Comparison of ENCODE assay signal across 1 cellular context in the genomic region with DNA sequence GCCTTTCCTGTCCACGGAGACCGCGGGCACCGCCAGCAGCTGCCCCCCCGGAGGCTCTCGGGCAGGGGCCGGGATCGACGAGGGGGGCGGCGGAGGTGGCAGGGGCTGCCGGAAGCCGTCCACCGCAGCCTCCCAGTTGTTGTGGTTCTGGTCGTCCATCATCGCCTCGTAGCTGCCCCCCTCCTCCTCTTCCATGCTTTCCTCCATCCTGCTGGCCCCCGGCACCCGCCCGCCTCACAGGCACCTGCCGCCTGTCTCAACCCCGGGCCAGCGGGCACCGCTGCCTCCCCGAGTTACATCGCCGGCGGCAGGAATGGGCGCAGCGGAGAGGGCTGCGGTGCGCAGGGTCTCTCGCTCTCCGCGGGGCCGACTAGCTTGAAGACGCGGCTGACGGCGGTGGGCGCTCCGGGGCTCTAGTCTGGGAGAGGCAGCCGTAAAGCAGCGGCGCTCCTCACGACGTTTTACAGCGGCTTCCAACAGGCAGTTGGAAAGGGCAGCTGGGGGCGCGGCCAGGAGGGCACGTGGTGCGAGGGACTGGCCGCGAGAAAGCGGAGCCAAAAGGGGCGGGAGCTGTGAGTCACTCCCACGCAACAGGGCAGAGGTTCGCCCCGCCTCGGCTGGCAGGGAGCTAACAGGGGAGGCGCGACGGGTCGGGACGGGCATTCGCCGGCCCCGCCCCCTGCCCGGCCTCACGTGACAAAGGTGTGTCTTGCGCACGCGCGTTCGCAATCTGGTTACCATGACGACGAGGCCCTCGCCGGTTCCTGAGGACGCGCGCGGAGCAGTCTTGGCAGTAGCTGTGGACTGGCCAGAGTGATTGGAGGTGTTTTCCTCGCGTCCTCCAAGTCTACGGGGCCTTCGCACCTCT.
TF ChIP-seq lines count a peak whose summit lies in the region.

A gene (minus strand): TSS at position 415 of the 868 bp plus-strand sequence. CDS start 208 bp downstream, at position 207.

TF ChIP-seq in K562, 482 proteins besides CTCF, POLR2A, EP300 and RAD21 (continued from another document):
- TF ChIP-seq TOE1 (IDR thresholded peaks at IDR 0.05; ENCODE audit: borderline replicate concordance) (peak; percentile 94), TOE1 (CRISPR knock-in tag; IDR thresholded peaks at IDR 0.05; ENCODE audit: borderline replicate concordance, low read depth) (no peak), NFXL1 (CRISPR knock-in tag; IDR thresholded peaks at IDR 0.05) (no peak), GABPB1 (CRISPR knock-in tag; IDR thresholded peaks at IDR 0.05) (peak; percentile 28; the same call in 1 of the 2 replicates), U2AF2 (optimal IDR thresholded peaks at IDR 0.05; ENCODE audit: low read depth, low read length) (no peak)
- TF ChIP-seq, protein P1, sequence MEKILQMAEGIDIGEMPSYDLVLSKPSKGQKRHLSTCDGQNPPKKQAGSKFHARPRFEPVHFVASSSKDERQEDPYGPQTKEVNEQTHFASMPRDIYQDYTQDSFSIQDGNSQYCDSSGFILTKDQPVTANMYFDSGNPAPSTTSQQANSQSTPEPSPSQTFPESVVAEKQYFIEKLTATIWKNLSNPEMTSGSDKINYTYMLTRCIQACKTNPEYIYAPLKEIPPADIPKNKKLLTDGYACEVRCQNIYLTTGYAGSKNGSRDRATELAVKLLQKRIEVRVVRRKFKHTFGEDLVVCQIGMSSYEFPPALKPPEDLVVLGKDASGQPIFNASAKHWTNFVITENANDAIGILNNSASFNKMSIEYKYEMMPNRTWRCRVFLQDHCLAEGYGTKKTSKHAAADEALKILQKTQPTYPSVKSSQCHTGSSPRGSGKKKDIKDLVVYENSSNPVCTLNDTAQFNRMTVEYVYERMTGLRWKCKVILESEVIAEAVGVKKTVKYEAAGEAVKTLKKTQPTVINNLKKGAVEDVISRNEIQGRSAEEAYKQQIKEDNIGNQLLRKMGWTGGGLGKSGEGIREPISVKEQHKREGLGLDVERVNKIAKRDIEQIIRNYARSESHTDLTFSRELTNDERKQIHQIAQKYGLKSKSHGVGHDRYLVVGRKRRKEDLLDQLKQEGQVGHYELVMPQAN (IDR thresholded peaks at IDR 0.05; ENCODE audit: borderline replicate concordance) = 0 out of 2 replicates have a peak, but pooled peaks have one; percentile 16
